ENCODE assay signal across 1 cellular context in the genomic region with DNA sequence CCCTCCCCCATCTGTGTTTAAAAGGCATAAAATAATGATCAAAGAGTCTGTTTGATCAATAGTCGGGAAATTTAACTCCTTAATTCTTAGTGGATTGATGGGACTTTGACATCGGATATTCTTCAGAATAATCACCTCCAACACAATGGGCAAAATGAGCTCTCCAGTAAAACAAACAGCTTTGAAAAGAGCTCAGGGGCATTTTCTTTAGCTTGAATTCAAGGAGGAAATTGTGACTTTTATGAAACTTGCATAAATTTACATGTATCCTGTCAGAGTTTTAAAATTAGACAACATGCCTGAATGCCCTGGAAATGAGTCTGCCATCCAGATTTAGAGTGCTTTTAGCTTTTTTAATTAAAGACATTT.
TF ChIP-seq lines count a peak whose summit lies in the region.

No MANE protein-coding gene starts in this region.

TF ChIP-seq in GM23338, 12 proteins besides CTCF, POLR2A, EP300 and RAD21 (continued from another document):
- TF ChIP-seq, protein P1, sequence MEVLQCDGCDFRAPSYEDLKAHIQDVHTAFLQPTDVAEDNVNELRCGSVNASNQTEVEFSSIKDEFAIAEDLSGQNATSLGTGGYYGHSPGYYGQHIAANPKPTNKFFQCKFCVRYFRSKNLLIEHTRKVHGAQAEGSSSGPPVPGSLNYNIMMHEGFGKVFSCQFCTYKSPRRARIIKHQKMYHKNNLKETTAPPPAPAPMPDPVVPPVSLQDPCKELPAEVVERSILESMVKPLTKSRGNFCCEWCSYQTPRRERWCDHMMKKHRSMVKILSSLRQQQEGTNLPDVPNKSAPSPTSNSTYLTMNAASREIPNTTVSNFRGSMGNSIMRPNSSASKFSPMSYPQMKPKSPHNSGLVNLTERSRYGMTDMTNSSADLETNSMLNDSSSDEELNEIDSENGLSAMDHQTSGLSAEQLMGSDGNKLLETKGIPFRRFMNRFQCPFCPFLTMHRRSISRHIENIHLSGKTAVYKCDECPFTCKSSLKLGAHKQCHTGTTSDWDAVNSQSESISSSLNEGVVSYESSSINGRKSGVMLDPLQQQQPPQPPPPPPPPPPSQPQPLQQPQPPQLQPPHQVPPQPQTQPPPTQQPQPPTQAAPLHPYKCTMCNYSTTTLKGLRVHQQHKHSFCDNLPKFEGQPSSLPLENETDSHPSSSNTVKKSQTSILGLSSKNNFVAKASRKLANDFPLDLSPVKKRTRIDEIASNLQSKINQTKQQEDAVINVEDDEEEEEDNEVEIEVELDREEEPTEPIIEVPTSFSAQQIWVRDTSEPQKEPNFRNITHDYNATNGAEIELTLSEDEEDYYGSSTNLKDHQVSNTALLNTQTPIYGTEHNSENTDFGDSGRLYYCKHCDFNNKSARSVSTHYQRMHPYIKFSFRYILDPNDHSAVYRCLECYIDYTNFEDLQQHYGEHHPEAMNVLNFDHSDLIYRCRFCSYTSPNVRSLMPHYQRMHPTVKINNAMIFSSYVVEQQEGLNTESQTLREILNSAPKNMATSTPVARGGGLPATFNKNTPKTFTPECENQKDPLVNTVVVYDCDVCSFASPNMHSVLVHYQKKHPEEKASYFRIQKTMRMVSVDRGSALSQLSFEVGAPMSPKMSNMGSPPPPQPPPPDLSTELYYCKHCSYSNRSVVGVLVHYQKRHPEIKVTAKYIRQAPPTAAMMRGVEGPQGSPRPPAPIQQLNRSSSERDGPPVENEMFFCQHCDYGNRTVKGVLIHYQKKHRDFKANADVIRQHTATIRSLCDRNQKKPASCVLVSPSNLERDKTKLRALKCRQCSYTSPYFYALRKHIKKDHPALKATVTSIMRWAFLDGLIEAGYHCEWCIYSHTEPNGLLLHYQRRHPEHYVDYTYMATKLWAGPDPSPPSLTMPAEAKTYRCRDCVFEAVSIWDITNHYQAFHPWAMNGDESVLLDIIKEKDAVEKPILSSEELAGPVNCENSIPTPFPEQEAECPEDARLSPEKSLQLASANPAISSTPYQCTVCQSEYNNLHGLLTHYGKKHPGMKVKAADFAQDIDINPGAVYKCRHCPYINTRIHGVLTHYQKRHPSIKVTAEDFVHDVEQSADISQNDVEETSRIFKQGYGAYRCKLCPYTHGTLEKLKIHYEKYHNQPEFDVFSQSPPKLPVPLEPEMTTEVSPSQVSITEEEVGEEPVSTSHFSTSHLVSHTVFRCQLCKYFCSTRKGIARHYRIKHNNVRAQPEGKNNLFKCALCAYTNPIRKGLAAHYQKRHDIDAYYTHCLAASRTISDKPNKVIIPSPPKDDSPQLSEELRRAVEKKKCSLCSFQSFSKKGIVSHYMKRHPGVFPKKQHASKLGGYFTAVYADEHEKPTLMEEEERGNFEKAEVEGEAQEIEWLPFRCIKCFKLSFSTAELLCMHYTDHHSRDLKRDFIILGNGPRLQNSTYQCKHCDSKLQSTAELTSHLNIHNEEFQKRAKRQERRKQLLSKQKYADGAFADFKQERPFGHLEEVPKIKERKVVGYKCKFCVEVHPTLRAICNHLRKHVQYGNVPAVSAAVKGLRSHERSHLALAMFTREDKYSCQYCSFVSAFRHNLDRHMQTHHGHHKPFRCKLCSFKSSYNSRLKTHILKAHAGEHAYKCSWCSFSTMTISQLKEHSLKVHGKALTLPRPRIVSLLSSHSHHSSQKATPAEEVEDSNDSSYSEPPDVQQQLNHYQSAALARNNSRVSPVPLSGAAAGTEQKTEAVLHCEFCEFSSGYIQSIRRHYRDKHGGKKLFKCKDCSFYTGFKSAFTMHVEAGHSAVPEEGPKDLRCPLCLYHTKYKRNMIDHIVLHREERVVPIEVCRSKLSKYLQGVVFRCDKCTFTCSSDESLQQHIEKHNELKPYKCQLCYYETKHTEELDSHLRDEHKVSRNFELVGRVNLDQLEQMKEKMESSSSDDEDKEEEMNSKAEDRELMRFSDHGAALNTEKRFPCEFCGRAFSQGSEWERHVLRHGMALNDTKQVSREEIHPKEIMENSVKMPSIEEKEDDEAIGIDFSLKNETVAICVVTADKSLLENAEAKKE (CRISPR knock-in tag; IDR thresholded peaks at IDR 0.05): no peak
- TF ChIP-seq ZNF331 (CRISPR knock-in tag; IDR thresholded peaks at IDR 0.05; ENCODE audit: low read depth) (no peak), NANOG (IDR thresholded peaks at IDR 0.05; ENCODE audit: borderline replicate concordance) (no peak)
